Comparison of ENCODE assay signal across 10 cellular contexts in the genomic region with DNA sequence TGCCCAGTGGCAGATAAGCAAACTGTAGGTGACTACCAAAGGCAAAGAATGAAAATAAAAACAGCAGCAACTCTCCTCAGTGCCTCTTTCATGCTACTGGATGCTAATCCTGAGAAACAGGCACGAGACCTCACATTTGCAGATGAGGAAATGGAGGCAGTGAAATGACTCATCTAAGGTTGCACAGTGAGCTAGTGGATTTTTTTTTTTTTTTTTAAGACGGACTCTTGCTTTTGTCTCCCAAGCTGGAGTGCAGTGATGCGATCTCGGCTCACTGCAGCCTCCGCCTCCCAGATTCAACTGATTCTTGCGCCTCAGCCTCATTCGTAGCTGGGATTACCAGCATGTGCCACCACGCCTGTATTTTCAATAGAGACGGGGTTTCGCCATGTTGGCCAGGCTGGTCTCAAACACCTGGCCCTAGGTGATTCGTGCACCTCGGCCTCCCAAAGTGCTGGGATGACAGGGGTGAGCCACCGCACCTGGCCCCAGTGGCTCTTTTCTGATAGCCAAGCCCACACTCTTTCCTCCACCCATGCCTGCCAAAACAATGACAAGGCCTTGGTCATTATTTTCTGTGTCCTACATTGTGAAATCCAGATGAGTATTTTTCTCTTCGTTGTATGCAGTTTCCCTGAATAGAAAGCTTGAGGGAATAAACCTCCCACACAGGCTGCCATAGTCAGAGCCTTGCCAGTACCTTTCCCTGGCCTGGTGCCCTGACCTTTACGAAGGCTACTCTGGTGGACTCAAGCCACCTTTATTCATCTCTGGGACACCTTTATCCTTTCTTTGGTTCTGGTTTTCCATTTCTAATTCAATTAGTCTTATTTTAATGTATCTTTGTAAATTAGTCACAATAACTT. TPM values are rescaled to one million over a fixed set of nuclear protein-coding genes. Genes with fewer than 3 reads are reported as not detected.
DNase-seq lines count a peak whose midpoint lies in the region; ATAC-seq and TF ChIP-seq lines count a peak whose summit lies in the region.
"Had no signal": no experiment of that assay in that cellular context is flagged by ENCODE, and none has a peak within 500 bp of the region (broad histone marks: within the 10 kb centered on the region; RNA-seq: fewer than 3 reads in every experiment).

No MANE protein-coding gene starts in this region.

- CTCF ChIA-PET in T-cell (lab: Charles Lee) = interaction anchor here in 1 of 2 donors (0.6 kb wide), 1 partner anchor 63 kb away, joined by 4 read pairs; no protein-coding TSS in a partner anchor
- CTCF ChIA-PET in A673 (lab: Charles Lee) = no interaction called here
- CTCF ChIA-PET in SK-N-SH (lab: Yijun Ruan, JAX) = no interaction called here

- intact Hi-C loops in A673 (cut with micrococcal nuclease; ENCODE audit: unreplicated experiment) = no loop called here

- 89% methylated on average over 15 of the region's 15 CpGs for WGBS in SK-N-SH (ENCODE audit: low lambda C conversion rate)

- H3F3A ChIP-seq in SK-N-SH (replicated peaks; ENCODE audit: insufficient read depth) = peaks cover 8% of the 10 kb centered on the region

- no peaks in the 10 kb centered on the region for H3K27me3 ChIP-seq in A673 (replicated peaks; ENCODE audit: insufficient read depth, low read depth, low read length, poor library complexity)
- H3K27me3 ChIP-seq in SK-N-SH (ENCODE audit: insufficient read depth) = no peaks in the 10 kb centered on the region

- H3K9me3 ChIP-seq in A673 (ENCODE audit: low read depth, low read length, poor library complexity, severe bottlenecking) = no peaks in the 10 kb centered on the region
- H3K9me3 ChIP-seq in SK-N-SH = no peaks in the 10 kb centered on the region

- H3K4me3 Mint-ChIP-seq in T-cell = peak overlapping the region in 1 of 3 donors; percentile 39
- H3K4me3 Mint-ChIP-seq in stimulated activated naive CD8-positive, alpha-beta T cell treated with anti-CD3 and anti-CD28 coated beads, Interleukin-15, Interleukin-2, amounts not matched to agents 100 ng/mL and 50 ng/mL, for 24 hours = peak overlapping the region; percentile 41

- peak overlapping the region; percentile 86 to 92 for H3K27ac Mint-ChIP-seq in activated naive CD4-positive, alpha-beta T cell treated with anti-CD3 and anti-CD28 coated beads, Interleukin-2, amount 50 U/mL, for 72 hours
- H3K27ac Mint-ChIP-seq in T-cell = peak overlapping the region; percentile 80 to 83
- H3K27ac Mint-ChIP-seq in stimulated activated naive CD8-positive, alpha-beta T cell treated with anti-CD3 and anti-CD28 coated beads, Interleukin-15, Interleukin-2, amounts not matched to agents 100 ng/mL and 50 ng/mL, for 24 hours = peak overlapping the region; percentile 77

- no TSS peak for BruUV-seq in A673 (replicated peaks; lab: Mats Ljungman, UMichigan)

- H3K4me1 Mint-ChIP-seq in T-cell = peaks cover 63 to 82% (median 80%) of the 10 kb centered on the region in 3 donors
- H3K4me1 Mint-ChIP-seq in stimulated activated naive CD8-positive, alpha-beta T cell treated with anti-CD3 and anti-CD28 coated beads, Interleukin-15, Interleukin-2, amounts not matched to agents 100 ng/mL and 50 ng/mL, for 24 hours (ENCODE audit: low read depth) = peaks cover 73% of the 10 kb centered on the region

- H3K4me1 ChIP-seq in A673 (ENCODE audit: insufficient read depth, low read length, poor library complexity, severe bottlenecking) = no peaks in the 10 kb centered on the region
- peaks cover 9 to 10% of the 10 kb centered on the region in 2 experiments; a peak in 3 of 4 replicates for H3K4me1 ChIP-seq in SK-N-SH (ENCODE audit: control insufficient read depth in 1 of 2, insufficient read depth in 2 of 2, low read depth in 1 of 2, low read length in 1 of 2)

- TF ChIP-seq EP300 in SK-N-SH (IDR thresholded peaks at IDR 0.05; ENCODE audit: borderline replicate concordance in 1 of 2, low read depth in 1 of 2, low read length in 1 of 2) = no peak

- peaks cover 0 to 4% of the 10 kb centered on the region in 2 donors for H3K9me3 Mint-ChIP-seq in activated naive CD4-positive, alpha-beta T cell treated with anti-CD3 and anti-CD28 coated beads, Interleukin-2, amount 50 U/mL, for 72 hours
- H3K9me3 Mint-ChIP-seq in T-cell = peaks cover 0 to under 1% (median under 1%) of the 10 kb centered on the region in 3 donors
- peaks cover under 1% of the 10 kb centered on the region for H3K9me3 Mint-ChIP-seq in stimulated activated naive CD8-positive, alpha-beta T cell treated with anti-CD3 and anti-CD28 coated beads, Interleukin-15, Interleukin-2, amounts not matched to agents 100 ng/mL and 50 ng/mL, for 24 hours
- H3K9me3 Mint-ChIP-seq: activated naive CD4-positive, alpha-beta T cell treated with anti-CD3 and anti-CD28 coated beads, Interleukin-2, amount 50 U/mL, for 24 hours had no signal

- H3K4me3 ChIP-seq in A673 (ENCODE audit: low read depth, low read length, poor library complexity, severe bottlenecking) = no peak overlapping the region
- H3K4me3 ChIP-seq in SK-N-SH (ENCODE audit: low read depth in 2 of 2, low read length in 1 of 2) = no peak overlapping the region

- DNase-seq in activated naive CD4-positive, alpha-beta T cell treated with anti-CD3 and anti-CD28 coated beads, Interleukin-2, amount 50 U/mL, for 72 hours (ENCODE audit: low spot score in 2 of 2) = no peak
- DNase-seq in activated naive CD4-positive, alpha-beta T cell treated with Interleukin-2 at 50 U/mL for 16 hours = no peak
- DNase-seq in T-cell (no peak), NCI-H345 treated with DMSO at 0.1 percent for 48 hours (lab: John Stamatoyannopoulos, UW; ENCODE audit: unreplicated experiment) (no peak), A673 (ENCODE audit: low spot score) (no peak), SK-N-SH (no peak)
- DNase-seq: C1 segment of cervical spinal cord had no signal

- no peaks in the 10 kb centered on the region for H3K27me3 Mint-ChIP-seq in T-cell
- H3K27me3 Mint-ChIP-seq in stimulated activated naive CD8-positive, alpha-beta T cell treated with anti-CD3 and anti-CD28 coated beads, Interleukin-15, Interleukin-2, amounts not matched to agents 100 ng/mL and 50 ng/mL, for 24 hours = no peaks in the 10 kb centered on the region
- H3K27me3 Mint-ChIP-seq: activated naive CD4-positive, alpha-beta T cell treated with anti-CD3 and anti-CD28 coated beads, Interleukin-2, amount 50 U/mL, for 24 hours had no signal

- H3K9ac ChIP-seq in SK-N-SH = no peak overlapping the region

- H3K36me3 Mint-ChIP-seq in activated naive CD4-positive, alpha-beta T cell treated with anti-CD3 and anti-CD28 coated beads, Interleukin-2, amount 50 U/mL, for 72 hours = peaks cover 7 to 73% of the 10 kb centered on the region in 2 donors
- H3K36me3 Mint-ChIP-seq in T-cell = peaks cover 40% of the 10 kb centered on the region
- peaks cover 83% of the 10 kb centered on the region for H3K36me3 Mint-ChIP-seq in stimulated activated naive CD8-positive, alpha-beta T cell treated with anti-CD3 and anti-CD28 coated beads, Interleukin-15, Interleukin-2, amounts not matched to agents 100 ng/mL and 50 ng/mL, for 24 hours (ENCODE audit: low read depth)

- TF ChIP-seq CTCF in A673 (conservative IDR thresholded peaks at IDR 0.05; ENCODE audit: low read depth, low read length) (no peak), SK-N-SH (IDR thresholded peaks at IDR 0.05) (no peak)

- H3K9me2 ChIP-seq in SK-N-SH = no peaks in the 10 kb centered on the region

- POLR2A ChIA-PET in T-cell (lab: Charles Lee) = no interaction called here
- POLR2A ChIA-PET in A673 (lab: Charles Lee; ENCODE audit: low non-redundant PET) = no interaction called here
- POLR2A ChIA-PET in SK-N-SH (lab: Yijun Ruan, JAX) = no interaction called here

- H3K36me3 ChIP-seq in A673 (ENCODE audit: insufficient read depth, low read length, poor library complexity, severe bottlenecking) (no peaks in the 10 kb centered on the region), SK-N-SH (replicated peaks in 1 of 2; ENCODE audit: control insufficient read depth in 1 of 2, insufficient read depth in 2 of 2, low read length in 1 of 2) (no peaks in the 10 kb centered on the region)

- H4K20me1 ChIP-seq in SK-N-SH (ENCODE audit: insufficient read depth) = no peaks in the 10 kb centered on the region

- ATAC-seq in activated naive CD4-positive, alpha-beta T cell treated with anti-CD3 and anti-CD28 coated beads, Interleukin-2, amount 50 U/mL, for 72 hours = peak; percentile 61 to 82
- ATAC-seq in HG02798 (IDR thresholded peaks at IDR 0.05; ENCODE audit: poor library complexity, unreplicated experiment) (peak; percentile 61), T-cell (replicated peaks in 1 of 4) (peak in 1 of 4 experiments; percentile 14)

- H3K79me2 ChIP-seq in SK-N-SH (ENCODE audit: insufficient read depth) = no peaks in the 10 kb centered on the region

- H3K4me2 ChIP-seq in SK-N-SH = no peak overlapping the region

- H2AFZ ChIP-seq in SK-N-SH (ENCODE audit: low read depth) = no peak overlapping the region

- H3K27ac ChIP-seq in A673 (ENCODE audit: low read depth, low read length, poor library complexity, severe bottlenecking) (no peak overlapping the region), SK-N-SH (ENCODE audit: low read depth in 2 of 2, low read length in 1 of 2) (no peak overlapping the region)

- no peak for TF ChIP-seq RAD21 in SK-N-SH (IDR thresholded peaks at IDR 0.05; ENCODE audit: low read length)

TF ChIP-seq in SK-N-SH, 30 proteins besides CTCF, POLR2A, EP300 and RAD21 (continues in another document):
- TF ChIP-seq, protein P1, sequence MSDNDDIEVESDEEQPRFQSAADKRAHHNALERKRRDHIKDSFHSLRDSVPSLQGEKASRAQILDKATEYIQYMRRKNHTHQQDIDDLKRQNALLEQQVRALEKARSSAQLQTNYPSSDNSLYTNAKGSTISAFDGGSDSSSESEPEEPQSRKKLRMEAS (IDR thresholded peaks at IDR 0.05; ENCODE audit: low read depth) = no peak
- TF ChIP-seq, protein P2, sequence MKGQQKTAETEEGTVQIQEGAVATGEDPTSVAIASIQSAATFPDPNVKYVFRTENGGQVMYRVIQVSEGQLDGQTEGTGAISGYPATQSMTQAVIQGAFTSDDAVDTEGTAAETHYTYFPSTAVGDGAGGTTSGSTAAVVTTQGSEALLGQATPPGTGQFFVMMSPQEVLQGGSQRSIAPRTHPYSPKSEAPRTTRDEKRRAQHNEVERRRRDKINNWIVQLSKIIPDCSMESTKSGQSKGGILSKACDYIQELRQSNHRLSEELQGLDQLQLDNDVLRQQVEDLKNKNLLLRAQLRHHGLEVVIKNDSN (IDR thresholded peaks at IDR 0.05; ENCODE audit: borderline replicate concordance, low read depth) = no peak

RNA-seq across cellular contexts. Expression of gene DOCK2, which starts 19.3 kb away (rescaled TPM):
- total RNA-seq in activated naive CD4-positive, alpha-beta T cell treated with anti-CD3 and anti-CD28 coated beads, Interleukin-2, amount 50 U/mL, for 72 hours = 100 to 1,000 TPM; 210 to 220 TPM
- total RNA-seq in T-cell (100 to 1,000 TPM; 168 to 303 (median 197) TPM), A673 (2021) (1.8 and 2.2 TPM in 2 replicates)
- polyA plus RNA-seq in SK-N-SH (2012; rRNA removed) = 3.8 and 5.2 TPM in 2 replicates
- polyA plus RNA-seq in SK-N-SH (2012; cell fraction: cytosol; rRNA removed) = 5.2 and 5.4 TPM in 2 replicates
- 5.7 and 7.1 TPM in 2 replicates for polyA plus RNA-seq in SK-N-SH (2012; cell fraction: nucleus; rRNA removed)

Comparison
In these comparisons a context has a peak if more than half of its experiments do, and no peak if none do; other contexts are left out.
1. RNA of gene DOCK2, which starts 19.3 kb away (total RNA-seq): 210 to 220 TPM in activated naive CD4-positive, alpha-beta T cell treated with anti-CD3 and anti-CD28 coated beads, Interleukin-2, amount 50 U/mL, for 72 hours and 168 to 303 TPM in T-cell; 1.8 to 2.2 TPM in A673; every median in the first group is over 10 times any median in the second.
2. Peak in every context shown above with its lines, with median percentiles within 50 percentile points of each other: H3K27ac Mint-ChIP-seq.